Comparison of ENCODE assay signal across 30 cellular contexts in genomic region chr12:38538319-38538718, GRCh38.
"Had no signal": no experiment of that assay in that cellular context is flagged by ENCODE, and none has a peak within 500 bp of the region (broad histone marks: within the 10 kb centered on the region; RNA-seq: fewer than 3 reads in every experiment).

No MANE protein-coding gene starts in this region.

- FAIRE-seq: astrocyte had no signal

- H3K4me2 ChIP-seq: SK-N-SH had no signal

- H3K9me2 ChIP-seq: SK-N-SH had no signal

- H3K4me3 Mint-ChIP-seq: activated CD4-positive, alpha-beta T cell treated with anti-CD3 and anti-CD28 coated beads for 36 hours; activated CD4-positive, alpha-beta T cell treated with anti-CD3 and anti-CD28 coated beads, Interleukin-2, amount 10 ng/mL, durations not matched to agents 7 days and 5 days; activated CD8-positive, alpha-beta T cell treated with anti-CD3 and anti-CD28 coated beads, Interleukin-2, amount 10 ng/mL, durations not matched to agents 7 days and 5 days; activated naive CD4-positive, alpha-beta T cell treated with anti-CD3 and anti-CD28 coated beads for 36 hours; activated T-cell treated with anti-CD3 and anti-CD28 coated beads, Interleukin-2, amount 50 U/mL, for 24 hours; T-helper 1 cell treated with Interleukin-12 subunit alpha and Interleukin-12 subunit beta and Interleukin-4 antibody, amounts not matched to agents 30 μg/mL and 1 μg/mL, for 36 hours; T-helper 2 cell treated with Interferon-gamma antibody and Interleukin-4, amounts not matched to agents 5 μg/mL and 100 μg/mL, for 36 hours; WTC11 had no signal

- H3K36me3 Mint-ChIP-seq: WTC11 had no signal

- H3K4me3 ChIP-seq: adrenal gland, body of pancreas, breast epithelium, SJSA1 had no signal

- H3K4me1 ChIP-seq: adrenal gland, body of pancreas, breast epithelium, SJSA1 had no signal

- H3K9ac ChIP-seq: SK-N-SH had no signal

- H3K27ac Mint-ChIP-seq: activated CD4-positive, alpha-beta T cell treated with anti-CD3 and anti-CD28 coated beads for 36 hours; activated CD4-positive, alpha-beta T cell treated with anti-CD3 and anti-CD28 coated beads, Interleukin-2, amount 10 ng/mL, durations not matched to agents 7 days and 5 days; activated CD8-positive, alpha-beta T cell treated with anti-CD3 and anti-CD28 coated beads, Interleukin-2, amount 10 ng/mL, durations not matched to agents 7 days and 5 days; activated naive CD4-positive, alpha-beta T cell treated with anti-CD3 and anti-CD28 coated beads for 36 hours; activated naive CD4-positive, alpha-beta T cell treated with anti-CD3 and anti-CD28 coated beads, Interleukin-2, amount 50 U/mL, for 72 hours; activated T-cell treated with anti-CD3 and anti-CD28 coated beads, Interleukin-2, amount 50 U/mL, for 24 hours; activated T-helper 2 cell treated with anti-CD3 and anti-CD28 coated beads, Interferon-gamma antibody, Interleukin-2, Interleukin-4, amounts not matched to agents 10 μg/mL and 5 μg/mL and 100 μg/mL, durations not matched to agents 14 hours and 24 hours and 36 hours; T-helper 1 cell treated with Interleukin-12 subunit alpha and Interleukin-12 subunit beta and Interleukin-4 antibody, amounts not matched to agents 30 μg/mL and 1 μg/mL, for 36 hours; T-helper 2 cell treated with Interferon-gamma antibody and Interleukin-4, amounts not matched to agents 5 μg/mL and 100 μg/mL, for 36 hours; WTC11 had no signal

- ATAC-seq: activated CD4-positive, alpha-beta T cell treated with anti-CD3 and anti-CD28 coated beads for 36 hours; activated CD4-positive, CD25-positive, alpha-beta regulatory T cell treated with anti-CD3 and anti-CD28 coated beads, Interleukin-2, amount 50 U/mL, for 24 hours; activated CD8-positive, alpha-beta T cell treated with anti-CD3 and anti-CD28 coated beads, Interleukin-2, amount 10 ng/mL, durations not matched to agents 7 days and 5 days; activated naive CD4-positive, alpha-beta T cell treated with anti-CD3 and anti-CD28 coated beads, Interleukin-2, amount 50 U/mL, for 72 hours; body of pancreas; Panc1; WTC11 had no signal

- H3K9me3 Mint-ChIP-seq: WTC11 had no signal

- H3K9me3 ChIP-seq: adrenal gland, body of pancreas, SJSA1, SK-N-SH had no signal

- DNase-seq: activated CD4-positive, alpha-beta T cell treated with anti-CD3 and anti-CD28 coated beads for 36 hours; activated CD4-positive, alpha-beta T cell treated with anti-CD3 and anti-CD28 coated beads, Interleukin-2, amount 10 ng/mL, durations not matched to agents 7 days and 5 days; activated CD4-positive, alpha-beta T cell treated with anti-CD3 and anti-CD28 coated beads, Interleukin-2, amount 50 U/mL, for 48 hours; activated CD8-positive, alpha-beta T cell treated with anti-CD3 and anti-CD28 coated beads, Interleukin-2, amount 10 ng/mL, durations not matched to agents 7 days and 5 days; activated gamma-delta T cell; activated naive CD4-positive, alpha-beta T cell treated with anti-CD3 and anti-CD28 coated beads for 36 hours; activated T-cell treated with anti-CD3 and anti-CD28 coated beads, Interleukin-2, amount 50 U/mL, for 24 hours; adrenal gland; body of pancreas; caudate nucleus; cerebellar nuclear complex; NCI-H1048; NCI-H1436 treated with DMSO at 0.1 percent for 48 hours; NCI-H1694 treated with DMSO at 0.1 percent for 48 hours; NCI-H2029; NCI-H510A; NCI-H526; NCI-H748 treated with DMSO at 0.1 percent for 48 hours; SHP77 treated with DMSO at 0.1 percent for 48 hours; SK-N-SH had no signal

- H3K27me3 ChIP-seq: adrenal gland, body of pancreas, breast epithelium, SJSA1 had no signal

- H3K27me3 Mint-ChIP-seq: activated CD4-positive, alpha-beta T cell treated with anti-CD3 and anti-CD28 coated beads for 36 hours; activated CD4-positive, alpha-beta T cell treated with anti-CD3 and anti-CD28 coated beads, Interleukin-2, amount 10 ng/mL, durations not matched to agents 7 days and 5 days; activated T-cell treated with anti-CD3 and anti-CD28 coated beads, Interleukin-2, amount 50 U/mL, for 24 hours had no signal

- H3K36me3 ChIP-seq: adrenal gland, breast epithelium, SJSA1 had no signal

- H3K4me1 Mint-ChIP-seq: activated CD4-positive, alpha-beta T cell treated with anti-CD3 and anti-CD28 coated beads for 36 hours; activated CD4-positive, alpha-beta T cell treated with anti-CD3 and anti-CD28 coated beads, Interleukin-2, amount 10 ng/mL, durations not matched to agents 7 days and 5 days had no signal

- H3K27ac ChIP-seq: adrenal gland, body of pancreas, breast epithelium, SJSA1 had no signal
